ENCODE assay signal across 1 cellular context in the genomic region with DNA sequence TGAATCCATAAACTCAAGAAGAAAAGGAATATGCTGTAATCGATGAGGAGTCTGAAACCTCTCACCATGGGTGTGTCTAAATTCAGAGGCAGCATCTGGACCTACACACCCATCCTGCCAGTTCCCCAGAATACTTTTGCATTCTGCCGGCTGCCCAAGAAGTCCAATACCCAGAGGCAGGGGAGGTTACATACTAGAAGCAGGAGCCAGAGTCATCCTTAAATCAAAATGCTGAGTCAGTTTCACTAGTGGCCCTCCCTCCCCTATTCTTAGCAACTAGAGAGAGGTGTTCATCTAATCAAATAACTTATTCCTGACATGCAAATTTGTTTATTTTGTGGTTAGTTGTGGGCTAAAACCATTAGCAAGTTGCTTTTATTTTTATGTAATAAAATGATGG.
TF ChIP-seq lines count a peak whose summit lies in the region.

No MANE protein-coding gene starts in this region.

TF ChIP-seq in HepG2, 621 proteins besides CTCF, POLR2A, EP300 and RAD21 (continued from another document):
- TF ChIP-seq, protein P1, sequence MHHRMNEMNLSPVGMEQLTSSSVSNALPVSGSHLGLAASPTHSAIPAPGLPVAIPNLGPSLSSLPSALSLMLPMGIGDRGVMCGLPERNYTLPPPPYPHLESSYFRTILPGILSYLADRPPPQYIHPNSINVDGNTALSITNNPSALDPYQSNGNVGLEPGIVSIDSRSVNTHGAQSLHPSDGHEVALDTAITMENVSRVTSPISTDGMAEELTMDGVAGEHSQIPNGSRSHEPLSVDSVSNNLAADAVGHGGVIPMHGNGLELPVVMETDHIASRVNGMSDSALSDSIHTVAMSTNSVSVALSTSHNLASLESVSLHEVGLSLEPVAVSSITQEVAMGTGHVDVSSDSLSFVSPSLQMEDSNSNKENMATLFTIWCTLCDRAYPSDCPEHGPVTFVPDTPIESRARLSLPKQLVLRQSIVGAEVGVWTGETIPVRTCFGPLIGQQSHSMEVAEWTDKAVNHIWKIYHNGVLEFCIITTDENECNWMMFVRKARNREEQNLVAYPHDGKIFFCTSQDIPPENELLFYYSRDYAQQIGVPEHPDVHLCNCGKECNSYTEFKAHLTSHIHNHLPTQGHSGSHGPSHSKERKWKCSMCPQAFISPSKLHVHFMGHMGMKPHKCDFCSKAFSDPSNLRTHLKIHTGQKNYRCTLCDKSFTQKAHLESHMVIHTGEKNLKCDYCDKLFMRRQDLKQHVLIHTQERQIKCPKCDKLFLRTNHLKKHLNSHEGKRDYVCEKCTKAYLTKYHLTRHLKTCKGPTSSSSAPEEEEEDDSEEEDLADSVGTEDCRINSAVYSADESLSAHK (CRISPR knock-in tag; IDR thresholded peaks at IDR 0.05; ENCODE audit: borderline replicate concordance): no peak
- TF ChIP-seq, protein P2, sequence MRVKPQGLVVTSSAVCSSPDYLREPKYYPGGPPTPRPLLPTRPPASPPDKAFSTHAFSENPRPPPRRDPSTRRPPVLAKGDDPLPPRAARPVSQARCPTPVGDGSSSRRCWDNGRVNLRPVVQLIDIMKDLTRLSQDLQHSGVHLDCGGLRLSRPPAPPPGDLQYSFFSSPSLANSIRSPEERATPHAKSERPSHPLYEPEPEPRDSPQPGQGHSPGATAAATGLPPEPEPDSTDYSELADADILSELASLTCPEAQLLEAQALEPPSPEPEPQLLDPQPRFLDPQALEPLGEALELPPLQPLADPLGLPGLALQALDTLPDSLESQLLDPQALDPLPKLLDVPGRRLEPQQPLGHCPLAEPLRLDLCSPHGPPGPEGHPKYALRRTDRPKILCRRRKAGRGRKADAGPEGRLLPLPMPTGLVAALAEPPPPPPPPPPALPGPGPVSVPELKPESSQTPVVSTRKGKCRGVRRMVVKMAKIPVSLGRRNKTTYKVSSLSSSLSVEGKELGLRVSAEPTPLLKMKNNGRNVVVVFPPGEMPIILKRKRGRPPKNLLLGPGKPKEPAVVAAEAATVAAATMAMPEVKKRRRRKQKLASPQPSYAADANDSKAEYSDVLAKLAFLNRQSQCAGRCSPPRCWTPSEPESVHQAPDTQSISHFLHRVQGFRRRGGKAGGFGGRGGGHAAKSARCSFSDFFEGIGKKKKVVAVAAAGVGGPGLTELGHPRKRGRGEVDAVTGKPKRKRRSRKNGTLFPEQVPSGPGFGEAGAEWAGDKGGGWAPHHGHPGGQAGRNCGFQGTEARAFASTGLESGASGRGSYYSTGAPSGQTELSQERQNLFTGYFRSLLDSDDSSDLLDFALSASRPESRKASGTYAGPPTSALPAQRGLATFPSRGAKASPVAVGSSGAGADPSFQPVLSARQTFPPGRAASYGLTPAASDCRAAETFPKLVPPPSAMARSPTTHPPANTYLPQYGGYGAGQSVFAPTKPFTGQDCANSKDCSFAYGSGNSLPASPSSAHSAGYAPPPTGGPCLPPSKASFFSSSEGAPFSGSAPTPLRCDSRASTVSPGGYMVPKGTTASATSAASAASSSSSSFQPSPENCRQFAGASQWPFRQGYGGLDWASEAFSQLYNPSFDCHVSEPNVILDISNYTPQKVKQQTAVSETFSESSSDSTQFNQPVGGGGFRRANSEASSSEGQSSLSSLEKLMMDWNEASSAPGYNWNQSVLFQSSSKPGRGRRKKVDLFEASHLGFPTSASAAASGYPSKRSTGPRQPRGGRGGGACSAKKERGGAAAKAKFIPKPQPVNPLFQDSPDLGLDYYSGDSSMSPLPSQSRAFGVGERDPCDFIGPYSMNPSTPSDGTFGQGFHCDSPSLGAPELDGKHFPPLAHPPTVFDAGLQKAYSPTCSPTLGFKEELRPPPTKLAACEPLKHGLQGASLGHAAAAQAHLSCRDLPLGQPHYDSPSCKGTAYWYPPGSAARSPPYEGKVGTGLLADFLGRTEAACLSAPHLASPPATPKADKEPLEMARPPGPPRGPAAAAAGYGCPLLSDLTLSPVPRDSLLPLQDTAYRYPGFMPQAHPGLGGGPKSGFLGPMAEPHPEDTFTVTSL (CRISPR knock-in tag; IDR thresholded peaks at IDR 0.05; ENCODE audit: borderline replicate concordance): no peak
- TF ChIP-seq TSC22D2 (CRISPR knock-in tag; IDR thresholded peaks at IDR 0.05; ENCODE audit: borderline replicate concordance) (no peak), CAMTA2 (CRISPR knock-in tag; IDR thresholded peaks at IDR 0.05; ENCODE audit: borderline replicate concordance) (no peak), SALL2 (CRISPR knock-in tag; IDR thresholded peaks at IDR 0.05) (no peak), GTF2F1 (IDR thresholded peaks at IDR 0.05; ENCODE audit: low read length) (no peak), MAZ (IDR thresholded peaks at IDR 0.05; ENCODE audit: borderline replicate concordance, low read depth, low read length) (no peak), MAZ (CRISPR knock-in tag; IDR thresholded peaks at IDR 0.05; ENCODE audit: low read depth) (no peak), FOXA1 (IDR thresholded peaks at IDR 0.05) (no peak), FOXA1 (CRISPR knock-in tag; IDR thresholded peaks at IDR 0.05) (no peak), HMG20A (CRISPR knock-in tag; IDR thresholded peaks at IDR 0.05; ENCODE audit: borderline replicate concordance) (no peak)
